ENCODE assay signal across 8 cellular contexts in the genomic region with DNA sequence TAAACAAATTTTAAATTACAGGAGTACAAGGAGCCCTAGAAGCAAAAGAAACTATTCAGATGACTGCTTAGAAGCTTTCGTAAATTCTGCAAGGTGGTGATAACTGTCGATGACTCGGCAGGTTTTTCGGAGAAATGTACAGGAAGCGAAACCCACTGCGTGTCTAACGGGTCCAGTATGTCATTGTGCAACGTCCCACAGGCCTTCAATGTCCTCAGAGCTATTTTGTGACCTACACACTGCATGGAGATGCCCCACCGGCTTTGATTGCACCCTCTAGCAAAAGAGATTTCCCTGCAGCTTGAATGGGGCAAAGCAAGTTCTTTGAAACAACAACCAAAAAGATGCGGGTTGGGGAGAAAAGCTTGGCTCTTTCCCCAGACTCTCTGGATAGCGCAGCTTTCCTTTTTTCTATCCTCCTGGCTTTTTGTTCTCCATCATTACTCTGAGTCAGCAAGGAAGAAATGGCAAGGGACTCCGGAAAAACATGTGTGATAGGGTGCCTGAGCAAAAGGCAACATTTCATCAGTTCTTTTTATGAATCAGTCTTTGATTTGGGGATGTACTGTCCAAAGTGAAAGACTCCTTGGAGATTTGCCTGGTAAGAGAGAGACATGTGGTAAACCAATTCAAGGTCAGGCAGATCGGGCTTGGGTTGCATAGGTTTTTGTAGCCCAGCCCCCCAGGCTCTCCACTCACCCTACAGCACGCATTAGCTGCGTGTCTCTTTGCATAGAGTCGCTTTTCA.
A peak's percentile ranks its signal among the peaks of the same experiment; 100 is the strongest.
DNase-seq lines count a peak whose midpoint lies in the region; ATAC-seq and TF ChIP-seq lines count a peak whose summit lies in the region.

No MANE protein-coding gene starts in this region.

- TF ChIP-seq POLR2A in spleen (IDR thresholded peaks at IDR 0.05), result no peak

- peak; percentile 60 for ATAC-seq in GM19025 (IDR thresholded peaks at IDR 0.05; ENCODE audit: low read depth, unreplicated experiment)
- peak; percentile 71 for ATAC-seq in HG03066 (IDR thresholded peaks at IDR 0.05; ENCODE audit: low read depth, unreplicated experiment)

- no peak for TF ChIP-seq CTCF in colonic mucosa (IDR thresholded peaks at IDR 0.05)
- no peak for TF ChIP-seq CTCF in spleen (IDR thresholded peaks at IDR 0.05 in 8 of 11, conservative IDR thresholded peaks at IDR 0.05 in 3 of 11)

- H4K20me1 ChIP-seq in BLaER1 treated with 17β-estradiol and CSF1 and Interleukin-3, amounts not matched to agents 10 nM and 100 nM, result no peaks in the 10 kb centered on the region

- H3K27ac ChIP-seq in BLaER1 treated with 17β-estradiol and CSF1 and Interleukin-3, amounts not matched to agents 10 nM and 100 nM, result peak overlapping the region; percentile 29 to 96 (median 89); a peak in 21 of 22 replicates
- H3K27ac ChIP-seq in colonic mucosa (peak overlapping the region; percentile 29), spleen (peak overlapping the region; percentile 3 to 90 (median 85))

- in situ Hi-C loops in SK-MEL-5 (cut with HindIII; ENCODE audit: low pct_unique_long_range_greater_than_20kb, low sequenced_read_pairs), result no loop called here

- peaks cover 22 to 99% (median 81%) of the 10 kb centered on the region in 10 experiments for H3K4me1 ChIP-seq in BLaER1 treated with 17β-estradiol and CSF1 and Interleukin-3, amounts not matched to agents 10 nM and 100 nM
- H3K4me1 ChIP-seq in colonic mucosa (no peaks in the 10 kb centered on the region), spleen (peaks cover 4 to 27% (median 9%) of the 10 kb centered on the region in 6 donors)

- no peaks in the 10 kb centered on the region for H3K36me3 ChIP-seq in BLaER1 treated with 17β-estradiol and CSF1 and Interleukin-3, amounts not matched to agents 10 nM and 100 nM
- H3K36me3 ChIP-seq in colonic mucosa (no peaks in the 10 kb centered on the region), spleen (no peaks in the 10 kb centered on the region)

- peak overlapping the region; percentile 66 to 93 (median 81) for H3K4me2 ChIP-seq in BLaER1 treated with 17β-estradiol and CSF1 and Interleukin-3, amounts not matched to agents 10 nM and 100 nM

- intact Hi-C loops in colonic mucosa (cut with DNase I), result loop anchor here (10.0 kb wide), 1 partner anchor 352 kb away; no protein-coding TSS in a partner anchor
- intact Hi-C loops in spleen (cut with DNase I; ENCODE audit: low total_unique reads), result no loop called here

- H3K9me3 ChIP-seq in BLaER1 treated with 17β-estradiol and CSF1 and Interleukin-3, amounts not matched to agents 10 nM and 100 nM (replicated peaks in 1 of 11), result peaks cover 0 to 35% (median 14%) of the 10 kb centered on the region in 11 experiments; a peak in 12 of 22 replicates
- H3K9me3 ChIP-seq in colonic mucosa (no peaks in the 10 kb centered on the region), spleen (no peaks in the 10 kb centered on the region)

- peak overlapping the region; percentile 58 to 84 (median 78); a peak in 21 of 22 replicates for H3K9ac ChIP-seq in BLaER1 treated with 17β-estradiol and CSF1 and Interleukin-3, amounts not matched to agents 10 nM and 100 nM
- no peak overlapping the region for H3K9ac ChIP-seq in colonic mucosa (ENCODE audit: low read depth in 2 of 2, low read length in 2 of 2)

- DNase-seq in SK-MEL-5 (ENCODE audit: low read depth, low spot score) (peak; percentile 4), colonic mucosa (peak; percentile 34), spleen (peak; percentile 80), islet precursor cell (no peak), amniotic stem cell (lab: John Stamatoyannopoulos, UW) (no peak)

- H3K4me3 ChIP-seq in BLaER1 treated with 17β-estradiol and CSF1 and Interleukin-3, amounts not matched to agents 10 nM and 100 nM, result peak overlapping the region in 6 of 10 experiments; percentile 6 to 52 (median 34); a peak in 13 of 20 replicates
- no peak overlapping the region for H3K4me3 ChIP-seq in colonic mucosa
- H3K4me3 ChIP-seq in spleen, result peak overlapping the region in 2 of 8 donors; percentile 0 to 46

- H3K27me3 ChIP-seq in BLaER1 treated with 17β-estradiol and CSF1 and Interleukin-3, amounts not matched to agents 10 nM and 100 nM, result no peaks in the 10 kb centered on the region
- H3K27me3 ChIP-seq in colonic mucosa (no peaks in the 10 kb centered on the region), spleen (replicated peaks in 1 of 7) (no peaks in the 10 kb centered on the region)

- 27 to 48% (median 32%) methylated on average over 16 of the region's 16 CpGs for WGBS in spleen, 5 donors

Comparison
In these comparisons a context has a peak if more than half of its experiments do, and no peak if none do; other contexts are left out.
1. H3K27ac ChIP-seq: peak in every context shown above with its lines; median percentile 89 in BLaER1 treated with 17β-estradiol and CSF1 and Interleukin-3, amounts not matched to agents 10 nM and 100 nM; 85 in spleen; 29 in colonic mucosa.
2. H3K9ac ChIP-seq: peak in BLaER1 treated with 17β-estradiol and CSF1 and Interleukin-3, amounts not matched to agents 10 nM and 100 nM (11 of 11); none in colonic mucosa (0 of 2).
3. DNase-seq: peak in SK-MEL-5 (single experiment), colonic mucosa (single experiment) and spleen (single experiment); none in islet precursor cell (single experiment) and amniotic stem cell (single experiment).